In genomic region chr1:193262661-193263060, GRCh38 we compare ENCODE assay signal across 27 cellular contexts.
"Had no signal": no experiment of that assay in that cellular context is flagged by ENCODE, and none has a peak within 500 bp of the region (broad histone marks: within the 10 kb centered on the region; RNA-seq: fewer than 3 reads in every experiment).

No MANE protein-coding gene starts in this region.

- H3K27me3 Mint-ChIP-seq: naive B cell had no signal

- H3K27ac Mint-ChIP-seq: mesothelial cell of epicardium; stimulated activated effector memory CD8-positive, alpha-beta T cell treated with anti-CD3 and anti-CD28 coated beads, Interleukin-12 subunit alpha, Interleukin-12 subunit beta, amount 100 ng/mL, for 72 hours had no signal

- H3K27ac ChIP-seq: epithelial cell of prostate, foreskin keratinocyte, gastroesophageal sphincter, heart left ventricle, hepatocyte, left lung, prostate gland, sigmoid colon, thoracic aorta, tibial nerve, upper lobe of right lung, uterus had no signal

- H3K9me3 Mint-ChIP-seq: naive B cell; stimulated activated effector memory CD8-positive, alpha-beta T cell treated with anti-CD3 and anti-CD28 coated beads, Interleukin-12 subunit alpha, Interleukin-12 subunit beta, amount 100 ng/mL, for 72 hours had no signal

- H3K4me3 Mint-ChIP-seq: mesothelial cell of epicardium; naive B cell; nephron; stimulated activated effector memory CD8-positive, alpha-beta T cell treated with anti-CD3 and anti-CD28 coated beads, Interleukin-12 subunit alpha, Interleukin-12 subunit beta, amount 100 ng/mL, for 72 hours had no signal

- H3K4me2 ChIP-seq: hepatocyte had no signal

- H3K79me2 ChIP-seq: hepatocyte had no signal

- H3K4me1 Mint-ChIP-seq: mesothelial cell of epicardium, naive B cell had no signal

- H3K4me3 ChIP-seq: gastroesophageal sphincter, heart left ventricle, hepatocyte, left lung, lung, mucosa of descending colon, prostate gland, right atrium auricular region, sigmoid colon, thoracic aorta, tibial nerve, upper lobe of right lung, uterus had no signal

- H3K27me3 ChIP-seq: foreskin keratinocyte, gastroesophageal sphincter, heart left ventricle, hepatocyte, left lung, right atrium auricular region, sigmoid colon, tibial nerve, upper lobe of right lung, uterus had no signal

- ATAC-seq: esophagus mucosa; gastroesophageal sphincter; left lung; mucosa of descending colon; stimulated activated effector memory CD8-positive, alpha-beta T cell treated with anti-CD3 and anti-CD28 coated beads, Interleukin-12 subunit alpha, Interleukin-12 subunit beta, amount 100 ng/mL, for 72 hours; upper lobe of right lung had no signal

- H3K36me3 Mint-ChIP-seq: naive B cell had no signal

- H3K4me1 ChIP-seq: foreskin keratinocyte, gastroesophageal sphincter, left lung, prostate gland, right atrium auricular region, sigmoid colon, tibial nerve, uterus had no signal

- H3K9me3 ChIP-seq: gastroesophageal sphincter, heart left ventricle, left lung, mucosa of descending colon, prostate gland, right atrium auricular region, sigmoid colon, thoracic aorta, tibial nerve, upper lobe of right lung, uterus had no signal

- H2AFZ ChIP-seq: hepatocyte had no signal

- H3K36me3 ChIP-seq: prostate gland, right atrium auricular region, thoracic aorta, upper lobe of right lung, uterus had no signal

- DNase-seq: cortex of kidney; foreskin keratinocyte; heart left ventricle; kidney; left lung; mesenchymal stem cell; mucosa of descending colon; naive B cell; nucleus accumbens; sigmoid colon; stimulated activated CD4-positive, alpha-beta T cell treated with anti-CD3 and anti-CD28 coated beads, Interleukin-2, amount 100 ng/mL, for 24 hours; stimulated activated CD4-positive, alpha-beta T cell treated with anti-CD3 and anti-CD28 coated beads, Interleukin-4, amount 100 ng/mL, for 24 hours; stimulated activated naive CD4-positive, alpha-beta T cell treated with Interleukin-2 at 50 U/mL for 16 hours; upper lobe of right lung; uterus had no signal
